ENCODE assay signal across 8 cellular contexts in genomic region chr21:38807987-38808386, GRCh38. TPM values are rescaled to one million over a fixed set of nuclear protein-coding genes. Genes with fewer than 3 reads are reported as not detected.
DNase-seq lines count a peak whose midpoint lies in the region; ATAC-seq and TF ChIP-seq lines count a peak whose summit lies in the region.

No MANE protein-coding gene starts in this region.

- H3K4me2 ChIP-seq in skeletal muscle satellite cell (ENCODE audit: low read length) = peak overlapping the region; percentile 94

- H3K36me3 ChIP-seq in HAP-1 (replicated peaks) = peaks cover 17% of the 10 kb centered on the region
- peaks cover 33% of the 10 kb centered on the region for H3K36me3 ChIP-seq in skeletal muscle satellite cell (ENCODE audit: insufficient read depth, low read length)
- H3K36me3 ChIP-seq in SJCRH30 = peaks cover 6% of the 10 kb centered on the region; the same call in 1 of the 2 replicates

- TF ChIP-seq CTCF in foreskin fibroblast (IDR thresholded peaks at IDR 0.05; ENCODE audit: low read depth, low read length) = no peak

- H3K9ac ChIP-seq in skeletal muscle satellite cell (ENCODE audit: low read depth, low read length) = peak overlapping the region; percentile 88

- no peak overlapping the region for H3K27ac ChIP-seq in SJCRH30

- H3K27me3 ChIP-seq in HAP-1 (ENCODE audit: low read depth) (no peaks in the 10 kb centered on the region), skeletal muscle satellite cell (ENCODE audit: control insufficient read depth, insufficient read depth, low read length) (no peaks in the 10 kb centered on the region), SJCRH30 (no peaks in the 10 kb centered on the region)

- ATAC-seq in GM18867 (IDR thresholded peaks at IDR 0.05; ENCODE audit: unreplicated experiment) = no peak

- H3K4me1 ChIP-seq in HAP-1 (peaks cover 39% of the 10 kb centered on the region), skeletal muscle satellite cell (ENCODE audit: control insufficient read depth, insufficient read depth, low read length) (peaks cover 34% of the 10 kb centered on the region), SJCRH30 (0 out of 2 replicates have a peak, but pooled peaks cover 3% of the 10 kb centered on the region)

- CTCF ChIA-PET in HEK293T (lab: Yijun Ruan, JAX) = no interaction called here

- POLR2A ChIA-PET in HEK293T (lab: Yijun Ruan, JAX) = no interaction called here

- peak overlapping the region; percentile 71 for H3K4me3 ChIP-seq in HAP-1
- H3K4me3 ChIP-seq in foreskin fibroblast (ENCODE audit: low read depth in 1 of 2, low read length in 2 of 2) = peak overlapping the region; percentile 83 to 95
- peak overlapping the region; percentile 86 for H3K4me3 ChIP-seq in skeletal muscle satellite cell (ENCODE audit: low read length)
- no peak overlapping the region for H3K4me3 ChIP-seq in SJCRH30

- in situ Hi-C loops in HAP-1 (cut with MboI; ENCODE audit: low sequenced_read_pairs) = loop anchor here (10.0 to 25.0 kb wide), 2 partner anchors 367 to 579 kb away; a partner anchor contains a TSS

- H3K9me3 ChIP-seq in HAP-1 (no peaks in the 10 kb centered on the region), skeletal muscle satellite cell (replicated peaks; ENCODE audit: low read length) (no peaks in the 10 kb centered on the region), SJCRH30 (replicated peaks) (no peaks in the 10 kb centered on the region)

- DNase-seq in HAP-1 (ENCODE audit: low spot score in 2 of 2) (no peak), SK-N-DZ (ENCODE audit: low spot score) (peak; percentile 60), foreskin fibroblast (no peak), SJCRH30 (no peak), HEK293T (ENCODE audit: extremely low spot score) (no peak), NCI-H2196 treated with DMSO at 0.1 percent for 48 hours (lab: John Stamatoyannopoulos, UW; ENCODE audit: unreplicated experiment) (no peak)

TF ChIP-seq in HEK293T, 16 proteins besides CTCF, POLR2A, EP300 and RAD21:
- TF ChIP-seq CTBP1 (IDR thresholded peaks at IDR 0.05; ENCODE audit: borderline replicate concordance) (no peak), HDGF (IDR thresholded peaks at IDR 0.05; ENCODE audit: borderline replicate concordance) (no peak), FOXK2 (IDR thresholded peaks at IDR 0.05) (no peak), PKNOX1 (IDR thresholded peaks at IDR 0.05) (no peak), BHLHE40 (IDR thresholded peaks at IDR 0.05; ENCODE audit: borderline replicate concordance) (no peak), LEF1 (IDR thresholded peaks at IDR 0.05; ENCODE audit: borderline replicate concordance) (no peak), ZNF384 (IDR thresholded peaks at IDR 0.05) (no peak), ARNT (IDR thresholded peaks at IDR 0.05) (no peak), FOXM1 (IDR thresholded peaks at IDR 0.05; ENCODE audit: borderline replicate concordance) (no peak), FOXA1 (IDR thresholded peaks at IDR 0.05) (no peak), ELF4 (IDR thresholded peaks at IDR 0.05) (no peak), L3MBTL2 (conservative IDR thresholded peaks at IDR 0.05) (no peak), NFRKB (IDR thresholded peaks at IDR 0.05) (no peak), TARDBP (IDR thresholded peaks at IDR 0.05) (no peak), SP1 (IDR thresholded peaks at IDR 0.05) (no peak), SUZ12 (IDR thresholded peaks at IDR 0.05) (no peak)
TF ChIP-seq in HEK293T: peak in this region for 0.

RNA-seq across cellular contexts. Expression of gene ETS2, which starts 2.3 kb away (rescaled TPM):
- polyA plus RNA-seq in SK-N-DZ (2014; cell fraction: cytosol; rRNA removed) = 9.5 and 10.3 TPM in 2 replicates
- polyA plus RNA-seq in SK-N-DZ (2014; cell fraction: nucleus; rRNA removed) = 8.1 and 8.4 TPM in 2 replicates
- total RNA-seq in skeletal muscle satellite cell (2012; rRNA removed) = 6.3 and 7.4 TPM in 2 replicates
- 10.6 and 11.8 TPM in 2 replicates for total RNA-seq in SJCRH30 (2014; rRNA removed; shearing (Covaris generic))
